ENCODE assay signal across 1 cellular context in genomic region chr15:57684491-57685184, GRCh38.
TF ChIP-seq lines count a peak whose summit lies in the region.

No MANE protein-coding gene starts in this region.

TF ChIP-seq in K562, 482 proteins besides CTCF, POLR2A, EP300 and RAD21 (continued from another document):
- TF ChIP-seq, protein P1, sequence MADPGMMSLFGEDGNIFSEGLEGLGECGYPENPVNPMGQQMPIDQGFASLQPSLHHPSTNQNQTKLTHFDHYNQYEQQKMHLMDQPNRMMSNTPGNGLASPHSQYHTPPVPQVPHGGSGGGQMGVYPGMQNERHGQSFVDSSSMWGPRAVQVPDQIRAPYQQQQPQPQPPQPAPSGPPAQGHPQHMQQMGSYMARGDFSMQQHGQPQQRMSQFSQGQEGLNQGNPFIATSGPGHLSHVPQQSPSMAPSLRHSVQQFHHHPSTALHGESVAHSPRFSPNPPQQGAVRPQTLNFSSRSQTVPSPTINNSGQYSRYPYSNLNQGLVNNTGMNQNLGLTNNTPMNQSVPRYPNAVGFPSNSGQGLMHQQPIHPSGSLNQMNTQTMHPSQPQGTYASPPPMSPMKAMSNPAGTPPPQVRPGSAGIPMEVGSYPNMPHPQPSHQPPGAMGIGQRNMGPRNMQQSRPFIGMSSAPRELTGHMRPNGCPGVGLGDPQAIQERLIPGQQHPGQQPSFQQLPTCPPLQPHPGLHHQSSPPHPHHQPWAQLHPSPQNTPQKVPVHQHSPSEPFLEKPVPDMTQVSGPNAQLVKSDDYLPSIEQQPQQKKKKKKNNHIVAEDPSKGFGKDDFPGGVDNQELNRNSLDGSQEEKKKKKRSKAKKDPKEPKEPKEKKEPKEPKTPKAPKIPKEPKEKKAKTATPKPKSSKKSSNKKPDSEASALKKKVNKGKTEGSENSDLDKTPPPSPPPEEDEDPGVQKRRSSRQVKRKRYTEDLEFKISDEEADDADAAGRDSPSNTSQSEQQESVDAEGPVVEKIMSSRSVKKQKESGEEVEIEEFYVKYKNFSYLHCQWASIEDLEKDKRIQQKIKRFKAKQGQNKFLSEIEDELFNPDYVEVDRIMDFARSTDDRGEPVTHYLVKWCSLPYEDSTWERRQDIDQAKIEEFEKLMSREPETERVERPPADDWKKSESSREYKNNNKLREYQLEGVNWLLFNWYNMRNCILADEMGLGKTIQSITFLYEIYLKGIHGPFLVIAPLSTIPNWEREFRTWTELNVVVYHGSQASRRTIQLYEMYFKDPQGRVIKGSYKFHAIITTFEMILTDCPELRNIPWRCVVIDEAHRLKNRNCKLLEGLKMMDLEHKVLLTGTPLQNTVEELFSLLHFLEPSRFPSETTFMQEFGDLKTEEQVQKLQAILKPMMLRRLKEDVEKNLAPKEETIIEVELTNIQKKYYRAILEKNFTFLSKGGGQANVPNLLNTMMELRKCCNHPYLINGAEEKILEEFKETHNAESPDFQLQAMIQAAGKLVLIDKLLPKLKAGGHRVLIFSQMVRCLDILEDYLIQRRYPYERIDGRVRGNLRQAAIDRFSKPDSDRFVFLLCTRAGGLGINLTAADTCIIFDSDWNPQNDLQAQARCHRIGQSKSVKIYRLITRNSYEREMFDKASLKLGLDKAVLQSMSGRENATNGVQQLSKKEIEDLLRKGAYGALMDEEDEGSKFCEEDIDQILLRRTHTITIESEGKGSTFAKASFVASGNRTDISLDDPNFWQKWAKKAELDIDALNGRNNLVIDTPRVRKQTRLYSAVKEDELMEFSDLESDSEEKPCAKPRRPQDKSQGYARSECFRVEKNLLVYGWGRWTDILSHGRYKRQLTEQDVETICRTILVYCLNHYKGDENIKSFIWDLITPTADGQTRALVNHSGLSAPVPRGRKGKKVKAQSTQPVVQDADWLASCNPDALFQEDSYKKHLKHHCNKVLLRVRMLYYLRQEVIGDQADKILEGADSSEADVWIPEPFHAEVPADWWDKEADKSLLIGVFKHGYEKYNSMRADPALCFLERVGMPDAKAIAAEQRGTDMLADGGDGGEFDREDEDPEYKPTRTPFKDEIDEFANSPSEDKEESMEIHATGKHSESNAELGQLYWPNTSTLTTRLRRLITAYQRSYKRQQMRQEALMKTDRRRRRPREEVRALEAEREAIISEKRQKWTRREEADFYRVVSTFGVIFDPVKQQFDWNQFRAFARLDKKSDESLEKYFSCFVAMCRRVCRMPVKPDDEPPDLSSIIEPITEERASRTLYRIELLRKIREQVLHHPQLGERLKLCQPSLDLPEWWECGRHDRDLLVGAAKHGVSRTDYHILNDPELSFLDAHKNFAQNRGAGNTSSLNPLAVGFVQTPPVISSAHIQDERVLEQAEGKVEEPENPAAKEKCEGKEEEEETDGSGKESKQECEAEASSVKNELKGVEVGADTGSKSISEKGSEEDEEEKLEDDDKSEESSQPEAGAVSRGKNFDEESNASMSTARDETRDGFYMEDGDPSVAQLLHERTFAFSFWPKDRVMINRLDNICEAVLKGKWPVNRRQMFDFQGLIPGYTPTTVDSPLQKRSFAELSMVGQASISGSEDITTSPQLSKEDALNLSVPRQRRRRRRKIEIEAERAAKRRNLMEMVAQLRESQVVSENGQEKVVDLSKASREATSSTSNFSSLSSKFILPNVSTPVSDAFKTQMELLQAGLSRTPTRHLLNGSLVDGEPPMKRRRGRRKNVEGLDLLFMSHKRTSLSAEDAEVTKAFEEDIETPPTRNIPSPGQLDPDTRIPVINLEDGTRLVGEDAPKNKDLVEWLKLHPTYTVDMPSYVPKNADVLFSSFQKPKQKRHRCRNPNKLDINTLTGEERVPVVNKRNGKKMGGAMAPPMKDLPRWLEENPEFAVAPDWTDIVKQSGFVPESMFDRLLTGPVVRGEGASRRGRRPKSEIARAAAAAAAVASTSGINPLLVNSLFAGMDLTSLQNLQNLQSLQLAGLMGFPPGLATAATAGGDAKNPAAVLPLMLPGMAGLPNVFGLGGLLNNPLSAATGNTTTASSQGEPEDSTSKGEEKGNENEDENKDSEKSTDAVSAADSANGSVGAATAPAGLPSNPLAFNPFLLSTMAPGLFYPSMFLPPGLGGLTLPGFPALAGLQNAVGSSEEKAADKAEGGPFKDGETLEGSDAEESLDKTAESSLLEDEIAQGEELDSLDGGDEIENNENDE (IDR thresholded peaks at IDR 0.05; ENCODE audit: low read depth, low read length) = no peak
- no peak for TF ChIP-seq FOXO4 (CRISPR knock-in tag; IDR thresholded peaks at IDR 0.05)
- TF ChIP-seq TOE1 (IDR thresholded peaks at IDR 0.05; ENCODE audit: borderline replicate concordance) = no peak
- no peak for TF ChIP-seq TOE1 (CRISPR knock-in tag; IDR thresholded peaks at IDR 0.05; ENCODE audit: borderline replicate concordance, low read depth)
TF ChIP-seq in K562: peak in this region for 0.
